Comparison of ENCODE assay signal across 22 cellular contexts in genomic region chr15:80041497-80042253, GRCh38. TPM values are rescaled to one million over a fixed set of nuclear protein-coding genes. Genes with fewer than 3 reads are reported as not detected.
DNase-seq lines count a peak whose midpoint lies in the region; ATAC-seq, FAIRE-seq and TF ChIP-seq lines count a peak whose summit lies in the region.
"Had no signal": no experiment of that assay in that cellular context is flagged by ENCODE, and none has a peak within 500 bp of the region (broad histone marks: within the 10 kb centered on the region; RNA-seq: fewer than 3 reads in every experiment).

No MANE protein-coding gene starts in this region.

- H3K9me3 ChIP-seq in A549: no peaks in the 10 kb centered on the region
- H3K9me3 ChIP-seq in Panc1 (ENCODE audit: control insufficient read depth, insufficient read depth, low read depth, low read length): no peaks in the 10 kb centered on the region
- no peaks in the 10 kb centered on the region for H3K9me3 ChIP-seq in gastrocnemius medialis
- H3K9me3 ChIP-seq: BE2C had no signal

- no peak overlapping the region for H3K4me2 ChIP-seq in A549

- TF ChIP-seq RAD21 in A549 (conservative IDR thresholded peaks at IDR 0.05 in 1 of 2, IDR thresholded peaks at IDR 0.05 in 1 of 2): no peak

- H3K27ac ChIP-seq in A549 (no peak overlapping the region), Panc1 (ENCODE audit: low read length) (no peak overlapping the region), gastrocnemius medialis (no peak overlapping the region)
- H3K27ac ChIP-seq: C4-2B, HL-60 had no signal

- H3K27me3 ChIP-seq in Panc1 (ENCODE audit: control insufficient read depth, insufficient read depth, low read length): no peaks in the 10 kb centered on the region
- H3K27me3 ChIP-seq in gastrocnemius medialis: no peaks in the 10 kb centered on the region
- H3K27me3 ChIP-seq: BE2C had no signal

- H3K4me1 ChIP-seq in A549 (no peaks in the 10 kb centered on the region), Panc1 (ENCODE audit: control insufficient read depth, insufficient read depth, low read length) (no peaks in the 10 kb centered on the region), gastrocnemius medialis (no peaks in the 10 kb centered on the region)

- no peaks in the 10 kb centered on the region for H3K27me3 Mint-ChIP-seq in memory B cell
- no peaks in the 10 kb centered on the region for H3K27me3 Mint-ChIP-seq in activated CD4-positive, alpha-beta memory T cell treated with anti-CD3 and anti-CD28 coated beads, Interleukin-2, amount 10 ng/mL, durations not matched to agents 7 days and 5 days

- intact Hi-C loops in Panc1 (cut with micrococcal nuclease; ENCODE audit: unreplicated experiment): no loop called here
- intact Hi-C loops in gastrocnemius medialis (cut with DNase I; ENCODE audit: low total_unique reads): no loop called here

- in situ Hi-C loops in Panc1 (cut with HindIII; ENCODE audit: low pct_unique_long_range_greater_than_20kb, low sequenced_read_pairs) (no loop called here), gastrocnemius medialis (cut with MboI; ENCODE audit: low sequenced_read_pairs in 4 of 4) (no loop called here)

- DNase-seq in A549 (ENCODE audit: low read depth in 1 of 2, low spot score in 1 of 2): no peak
- no peak for DNase-seq in Panc1 (ENCODE audit: low read depth, low spot score)
- no peak for DNase-seq in left lobe of liver (ENCODE audit: low spot score)
- no peak for DNase-seq in memory B cell (ENCODE audit: low spot score in 2 of 2)
- DNase-seq in AG08396 (ENCODE audit: low spot score): no peak
- no peak for DNase-seq in activated CD4-positive, alpha-beta memory T cell treated with anti-CD3 and anti-CD28 coated beads, Interleukin-2, amount 10 ng/mL, durations not matched to agents 7 days and 5 days
- DNase-seq in gastrocnemius medialis: no peak
- DNase-seq: BE2C; CD8-positive, alpha-beta T cell; COR-L47; DMS153; DMS79 treated with DMSO at 0.1 percent for 48 hours; EL had no signal

- H3K36me3 ChIP-seq in Panc1 (ENCODE audit: control insufficient read depth, insufficient read depth, low read length): no peaks in the 10 kb centered on the region
- no peaks in the 10 kb centered on the region for H3K36me3 ChIP-seq in gastrocnemius medialis
- H3K36me3 ChIP-seq: BE2C had no signal

- H3K27ac Mint-ChIP-seq in memory B cell: peak overlapping the region; percentile 10
- no peak overlapping the region for H3K27ac Mint-ChIP-seq in activated CD4-positive, alpha-beta memory T cell treated with anti-CD3 and anti-CD28 coated beads, Interleukin-2, amount 10 ng/mL, durations not matched to agents 7 days and 5 days
- H3K27ac Mint-ChIP-seq: CD8-positive, alpha-beta T cell had no signal

- ATAC-seq in A549: peak; percentile 42 to 65
- ATAC-seq in Panc1: peak; percentile 66; the same call in 1 of the 2 replicates
- peak; percentile 88 for ATAC-seq in left lobe of liver
- no peak for ATAC-seq in memory B cell (ENCODE audit: low read depth)
- ATAC-seq in GM18858 (IDR thresholded peaks at IDR 0.05; ENCODE audit: unreplicated experiment): no peak
- no peak for ATAC-seq in gastrocnemius medialis
- ATAC-seq: CD8-positive, alpha-beta T cell; HCT116 had no signal

- TF ChIP-seq POLR2A in A549 (IDR thresholded peaks at IDR 0.05; ENCODE audit: low read length) (no peak), gastrocnemius medialis (IDR thresholded peaks at IDR 0.05) (no peak)

- H3K9me3 Mint-ChIP-seq in memory B cell: peaks cover 2% of the 10 kb centered on the region
- H3K9me3 Mint-ChIP-seq in activated CD4-positive, alpha-beta memory T cell treated with anti-CD3 and anti-CD28 coated beads, Interleukin-2, amount 10 ng/mL, durations not matched to agents 7 days and 5 days: no peaks in the 10 kb centered on the region
- H3K9me3 Mint-ChIP-seq: CD8-positive, alpha-beta T cell had no signal

- no peak for TF ChIP-seq CTCF in A549 (IDR thresholded peaks at IDR 0.05)
- TF ChIP-seq CTCF in Panc1 (IDR thresholded peaks at IDR 0.05): no peak
- TF ChIP-seq CTCF in gastrocnemius medialis (IDR thresholded peaks at IDR 0.05 in 4 of 5, conservative IDR thresholded peaks at IDR 0.05 in 1 of 5): no peak

- WGBS in A549 (ENCODE audit: missing lambda C conversion rate): 83% methylated on average over 3 of the region's 3 CpGs

- H3K4me1 Mint-ChIP-seq in memory B cell: no peaks in the 10 kb centered on the region
- H3K4me1 Mint-ChIP-seq in activated CD4-positive, alpha-beta memory T cell treated with anti-CD3 and anti-CD28 coated beads, Interleukin-2, amount 10 ng/mL, durations not matched to agents 7 days and 5 days: no peaks in the 10 kb centered on the region

- no peak for FAIRE-seq in A549 (lab: Jason Lieb, UNC)
- FAIRE-seq: D721Med, G401.6, GM12891, GM19239, H54 had no signal

- BruUV-seq in Panc1 (replicated peaks; lab: Mats Ljungman, UMichigan): no TSS peak

- TF ChIP-seq EP300 in A549 (IDR thresholded peaks at IDR 0.05): no peak

- peaks cover 3% of the 10 kb centered on the region for H3K36me3 Mint-ChIP-seq in memory B cell
- no peaks in the 10 kb centered on the region for H3K36me3 Mint-ChIP-seq in activated CD4-positive, alpha-beta memory T cell treated with anti-CD3 and anti-CD28 coated beads, Interleukin-2, amount 10 ng/mL, durations not matched to agents 7 days and 5 days (ENCODE audit: low read depth)
- H3K36me3 Mint-ChIP-seq: CD8-positive, alpha-beta T cell had no signal

- POLR2A ChIA-PET in A549 (lab: Yijun Ruan, JAX) (interaction anchor here (1.2 kb wide), 1 partner anchor 118 kb away, joined by 3 read pairs; no protein-coding TSS in a partner anchor), Panc1 (lab: Charles Lee) (interaction anchor here (0.7 kb wide), 1 partner anchor 30 kb away, joined by 5 read pairs; no protein-coding TSS in a partner anchor)
- POLR2A ChIA-PET in activated CD4-positive, alpha-beta memory T cell treated with anti-CD3 and anti-CD28 coated beads, Interleukin-2, amount 10 ng/mL, durations not matched to agents 7 days and 5 days (lab: Charles Lee): interaction anchor here (0.5 kb wide), 1 partner anchor 117 kb away, joined by 3 read pairs; no protein-coding TSS in a partner anchor

- CTCF ChIA-PET in A549 (lab: Yijun Ruan, JAX) (interaction anchor here (0.9 to 1.0 kb wide), 2 partner anchors 9 to 48 kb away, joined by 3 to 4 read pairs; no protein-coding TSS in a partner anchor), Panc1 (lab: Charles Lee) (interaction anchor here (0.7 kb wide), 1 partner anchor 700 kb away, joined by 3 read pairs; no protein-coding TSS in a partner anchor)
- CTCF ChIA-PET in activated CD4-positive, alpha-beta memory T cell treated with anti-CD3 and anti-CD28 coated beads, Interleukin-2, amount 10 ng/mL, durations not matched to agents 7 days and 5 days (lab: Charles Lee): no interaction called here

- H3K4me3 Mint-ChIP-seq in memory B cell: no peak overlapping the region
- H3K4me3 Mint-ChIP-seq in activated CD4-positive, alpha-beta memory T cell treated with anti-CD3 and anti-CD28 coated beads, Interleukin-2, amount 10 ng/mL, durations not matched to agents 7 days and 5 days: no peak overlapping the region
- H3K4me3 Mint-ChIP-seq: CD8-positive, alpha-beta T cell had no signal

- H3K4me3 ChIP-seq in A549 (no peak overlapping the region), Panc1 (ENCODE audit: low read depth in 2 of 2, low read length in 2 of 2) (no peak overlapping the region), gastrocnemius medialis (no peak overlapping the region)

TF ChIP-seq in A549, 52 proteins besides CTCF, POLR2A, EP300 and RAD21:
- no peak for TF ChIP-seq ATOH8 (CRISPR knock-in tag; IDR thresholded peaks at IDR 0.05; ENCODE audit: low read depth)
- no peak for TF ChIP-seq EHF (CRISPR knock-in tag; IDR thresholded peaks at IDR 0.05)
- no peak for TF ChIP-seq HOXA7 (CRISPR knock-in tag; IDR thresholded peaks at IDR 0.05)
- TF ChIP-seq MYC (IDR thresholded peaks at IDR 0.05; ENCODE audit: borderline replicate concordance, low read length): no peak
- no peak for TF ChIP-seq CEBPB (IDR thresholded peaks at IDR 0.05)
- TF ChIP-seq KDM1A (IDR thresholded peaks at IDR 0.05; ENCODE audit: low read depth): no peak

RNA-seq across cellular contexts. Expression of gene ZFAND6, which starts 17.8 kb away (rescaled TPM):
- polyA plus RNA-seq in A549 (2011; rRNA removed) (271 and 307 TPM in 2 replicates), A549 (2017; fragmentation: RNase III; extraction: RNeasy Plus Mini Kit Qiagen cat#74134 plus additional on column Dnase treatment) (138 to 159 TPM (median 152 TPM) in 3 replicates)
- polyA plus RNA-seq in A549 (2012; cell fraction: cytosol; rRNA removed): 96.5 and 124 TPM in 2 replicates
- polyA plus RNA-seq in A549 (2012; cell fraction: nucleus; rRNA removed): 55.1 and 65.0 TPM in 2 replicates
- 93.8 and 119 TPM in 2 replicates for polyA minus RNA-seq in A549 (2011; rRNA and poly(A)+ RNA removed)
- total RNA-seq in Panc1 (2021; ENCODE audit: unreplicated experiment) (73.0 TPM), left lobe of liver (36.4 TPM), gastrocnemius medialis (100 to 1,000 TPM in 3 of 4 donors, 10 to 100 TPM in 1; 95.4 to 196 (median 146) TPM)
- polyA plus RNA-seq in Panc1 (2012; ENCODE audit: insufficient read length): 92.5 TPM
- 10 to 100 TPM; 46.7 to 48.7 TPM for total RNA-seq in activated CD4-positive, alpha-beta memory T cell treated with anti-CD3 and anti-CD28 coated beads, Interleukin-2, amount 10 ng/mL, durations not matched to agents 7 days and 5 days

Comparison
In these comparisons a context has a peak if more than half of its experiments do, and no peak if none do; other contexts are left out.
1. ATAC-seq: peak in A549 (2 of 2), Panc1 (single experiment) and left lobe of liver (single experiment); none in memory B cell (single experiment), GM18858 (single experiment) and gastrocnemius medialis (0 of 2).